In genomic region chr2:217433522-217433921, GRCh38 we compare ENCODE assay signal across 12 cellular contexts.
DNase-seq lines count a peak whose midpoint lies in the region; ATAC-seq and TF ChIP-seq lines count a peak whose summit lies in the region.
"Had no signal": no experiment of that assay in that cellular context is flagged by ENCODE, and none has a peak within 500 bp of the region (broad histone marks: within the 10 kb centered on the region; RNA-seq: fewer than 3 reads in every experiment).

No MANE protein-coding gene starts in this region.

- no CpG with 5 or more reads among the region's 6 CpGs for WGBS in neuronal stem cell (ENCODE audit: extremely low coverage in 2 of 2, insufficient read length in 2 of 2, insufficient replicate concordance in 1 of 2), 2 donors

- H2BK15ac ChIP-seq in neuronal stem cell (ENCODE audit: low read length), result no peak overlapping the region

- BruUV-seq in MCF 10A (replicated peaks; lab: Mats Ljungman, UMichigan), result no TSS peak

- no peak overlapping the region for H3K9ac ChIP-seq in neuronal stem cell (ENCODE audit: low read depth, low read length, poor library complexity)

- H2AFZ ChIP-seq in neuronal stem cell (ENCODE audit: low read length), result peak overlapping the region; percentile 80

- intact Hi-C loops in breast epithelium (cut with DNase I; ENCODE audit: low total_unique reads), result no loop called here
- intact Hi-C loops in MCF 10A (cut with micrococcal nuclease), result no loop called here
- intact Hi-C loops in left cardiac atrium (cut with DNase I), result no loop called here

- H3K4me3 ChIP-seq in breast epithelium (no peak overlapping the region), neuronal stem cell (ENCODE audit: low read length in 2 of 2) (no peak overlapping the region)

- ATAC-seq in left cardiac atrium (peak; percentile 21 to 56), GM19328 (IDR thresholded peaks at IDR 0.05; ENCODE audit: unreplicated experiment) (no peak), GM19023 (IDR thresholded peaks at IDR 0.05; ENCODE audit: unreplicated experiment) (no peak)
- ATAC-seq in activated naive CD4-positive, alpha-beta T cell treated with anti-CD3 and anti-CD28 coated beads, Interleukin-2, amount 50 U/mL, for 72 hours, result no peak

- peaks cover 30% of the 10 kb centered on the region for H3K4me1 Mint-ChIP-seq in MCF 10A (ENCODE audit: insufficient read depth, unreplicated experiment)

- no peaks in the 10 kb centered on the region for H3K27me3 ChIP-seq in breast epithelium
- no peaks in the 10 kb centered on the region for H3K27me3 ChIP-seq in neuronal stem cell (ENCODE audit: control insufficient read depth in 3 of 3, insufficient read depth in 3 of 3, low read depth in 1 of 3, low read length in 3 of 3)
- H3K27me3 ChIP-seq: tibial nerve had no signal

- H3K14ac ChIP-seq in neuronal stem cell (ENCODE audit: low read length), result no peak overlapping the region

- TF ChIP-seq POLR2A in breast epithelium (IDR thresholded peaks at IDR 0.05) (no peak), erythroblast (IDR thresholded peaks at IDR 0.05; ENCODE audit: low read length) (no peak)

- no peak for TF ChIP-seq CTCF in breast epithelium (IDR thresholded peaks at IDR 0.05)
- TF ChIP-seq CTCF in MCF 10A (IDR thresholded peaks at IDR 0.05; ENCODE audit: unreplicated experiment), result no peak

- H3K18ac ChIP-seq in neuronal stem cell (ENCODE audit: low read length), result no peak overlapping the region

- H3K79me1 ChIP-seq in neuronal stem cell (ENCODE audit: low read depth, low read length), result no peaks in the 10 kb centered on the region

- H3K4me1 ChIP-seq in breast epithelium (peaks cover 0 to 2% of the 10 kb centered on the region in 2 donors), neuronal stem cell (ENCODE audit: control insufficient read depth in 2 of 2, insufficient read depth in 1 of 2, low read depth in 1 of 2, low read length in 2 of 2) (peaks cover 15 to 30% of the 10 kb centered on the region in 2 donors)

- H4K91ac ChIP-seq in neuronal stem cell (ENCODE audit: low read depth, low read length, poor library complexity), result no peak overlapping the region

- H3K23ac ChIP-seq in neuronal stem cell (ENCODE audit: low read depth, low read length, poor library complexity), result no peak overlapping the region

- H3K9me3 ChIP-seq in breast epithelium (no peaks in the 10 kb centered on the region), neuronal stem cell (replicated peaks in 1 of 2; ENCODE audit: control insufficient read depth in 2 of 2, insufficient read depth in 1 of 2, low read depth in 1 of 2, low read length in 2 of 2) (no peaks in the 10 kb centered on the region)
- H3K9me3 ChIP-seq: tibial nerve had no signal

- no peaks in the 10 kb centered on the region for H3K27me3 Mint-ChIP-seq in MCF 10A (ENCODE audit: insufficient read depth, unreplicated experiment)
- H3K27me3 Mint-ChIP-seq: activated T-cell treated with anti-CD3 and anti-CD28 coated beads, Interleukin-2, amount 50 U/mL, for 24 hours had no signal

- POLR2A ChIA-PET in MCF 10A (lab: Yijun Ruan, JAX), result interaction anchor here (0.6 kb wide), 1 partner anchor 111 kb away, joined by 3 read pairs; no protein-coding TSS in a partner anchor

- H3K36me3 ChIP-seq in breast epithelium (no peaks in the 10 kb centered on the region), neuronal stem cell (replicated peaks in 1 of 2; ENCODE audit: control insufficient read depth in 2 of 2, insufficient read depth in 2 of 2, low read length in 2 of 2) (no peaks in the 10 kb centered on the region)
- H3K36me3 ChIP-seq: tibial nerve had no signal

- no peak overlapping the region for H2BK12ac ChIP-seq in neuronal stem cell (ENCODE audit: low read length)

- no peak overlapping the region for H3K4me3 Mint-ChIP-seq in MCF 10A (ENCODE audit: unreplicated experiment)
- H3K4me3 Mint-ChIP-seq: activated T-cell treated with anti-CD3 and anti-CD28 coated beads, Interleukin-2, amount 50 U/mL, for 24 hours had no signal

- H4K8ac ChIP-seq in neuronal stem cell (ENCODE audit: low read depth, low read length), result no peak overlapping the region

- no peak for DNase-seq in breast epithelium (ENCODE audit: low spot score in 2 of 2)
- DNase-seq in MCF 10A (ENCODE audit: unreplicated experiment), result no peak
- no peak for DNase-seq in left cardiac atrium
- no peak for DNase-seq in neuronal stem cell (ENCODE audit: low spot score)
- DNase-seq in erythroblast (lab: John Stamatoyannopoulos, UW), result no peak
- DNase-seq in activated naive CD4-positive, alpha-beta T cell treated with anti-CD3 and anti-CD28 coated beads, Interleukin-2, amount 50 U/mL, for 72 hours (ENCODE audit: low spot score in 2 of 2), result no peak
- DNase-seq: cortex of kidney; stimulated activated CD4-positive, alpha-beta T cell treated with anti-CD3 and anti-CD28 coated beads, Interleukin-2, amount 100 ng/mL, for 48 hours had no signal

- no peaks in the 10 kb centered on the region for H3K9me3 Mint-ChIP-seq in MCF 10A (ENCODE audit: unreplicated experiment)
- H3K9me3 Mint-ChIP-seq in activated naive CD4-positive, alpha-beta T cell treated with anti-CD3 and anti-CD28 coated beads, Interleukin-2, amount 50 U/mL, for 72 hours, result peaks cover 0 to 7% of the 10 kb centered on the region in 2 donors
- H3K9me3 Mint-ChIP-seq: activated T-cell treated with anti-CD3 and anti-CD28 coated beads, Interleukin-2, amount 50 U/mL, for 24 hours had no signal

- H3K4me2 ChIP-seq in neuronal stem cell (ENCODE audit: insufficient read depth, low read length, poor library complexity, severe bottlenecking), result no peak overlapping the region

- no peak overlapping the region for H2BK120ac ChIP-seq in neuronal stem cell (ENCODE audit: low read depth, low read length)

- H3K27ac ChIP-seq in breast epithelium (peak overlapping the region; percentile 9 to 41), neuronal stem cell (replicated peaks; ENCODE audit: low read length) (no peak overlapping the region)

- H3K36me3 Mint-ChIP-seq in MCF 10A (ENCODE audit: insufficient read depth, unreplicated experiment), result no peaks in the 10 kb centered on the region
- no peaks in the 10 kb centered on the region for H3K36me3 Mint-ChIP-seq in activated naive CD4-positive, alpha-beta T cell treated with anti-CD3 and anti-CD28 coated beads, Interleukin-2, amount 50 U/mL, for 72 hours

- no peak overlapping the region for H2AK5ac ChIP-seq in neuronal stem cell (ENCODE audit: low read depth, low read length)

- H3K4ac ChIP-seq in neuronal stem cell (ENCODE audit: low read length), result no peak overlapping the region

- CTCF ChIA-PET in MCF 10A (lab: Yijun Ruan, JAX), result no interaction called here

- no peak overlapping the region for H3K27ac Mint-ChIP-seq in MCF 10A (ENCODE audit: low read depth, unreplicated experiment)
- peak overlapping the region in 1 of 2 donors; percentile 12 for H3K27ac Mint-ChIP-seq in activated naive CD4-positive, alpha-beta T cell treated with anti-CD3 and anti-CD28 coated beads, Interleukin-2, amount 50 U/mL, for 72 hours
- H3K27ac Mint-ChIP-seq: activated T-cell treated with anti-CD3 and anti-CD28 coated beads, Interleukin-2, amount 50 U/mL, for 24 hours had no signal

- H2BK5ac ChIP-seq in neuronal stem cell (ENCODE audit: low read length), result no peak overlapping the region

Comparison
In these comparisons a context has a peak if more than half of its experiments do, and no peak if none do; other contexts are left out.
1. ATAC-seq: peak in left cardiac atrium (2 of 2); none in GM19328 (single experiment), GM19023 (single experiment) and activated naive CD4-positive, alpha-beta T cell treated with anti-CD3 and anti-CD28 coated beads, Interleukin-2, amount 50 U/mL, for 72 hours (0 of 2).